ENCODE assay signal across 7 cellular contexts in the genomic region with DNA sequence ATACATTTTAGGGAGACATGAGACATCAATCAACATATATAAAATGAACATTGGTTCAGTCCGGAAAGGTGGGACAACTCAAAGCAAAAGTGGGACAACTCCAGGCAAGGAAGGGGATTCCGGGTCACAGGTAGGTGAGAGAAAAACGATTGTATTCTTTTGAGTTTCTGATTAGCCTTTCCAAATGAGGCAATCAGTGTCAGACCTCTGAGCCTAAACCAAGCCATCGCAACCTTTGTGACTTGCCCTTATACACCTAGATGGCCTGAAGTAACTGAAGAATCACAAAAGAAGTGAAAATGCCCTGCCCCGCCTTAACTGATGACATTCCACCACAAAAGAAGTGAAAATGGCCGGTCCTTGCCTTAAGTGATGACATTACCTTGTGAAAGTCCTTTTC.
A peak's percentile ranks its signal among the peaks of the same experiment; 100 is the strongest.
DNase-seq lines count a peak whose midpoint lies in the region; ATAC-seq and TF ChIP-seq lines count a peak whose summit lies in the region.
"Not testable (repeated sequence)": the region's sequence is repeated elsewhere in the genome, so short reads cannot be mapped to it uniquely, and the experiment has no call there.

No MANE protein-coding gene starts in this region.

- H3K36me3 Mint-ChIP-seq in WTC11; activated naive CD8-positive, alpha-beta T cell treated with anti-CD3 and anti-CD28 coated beads, Interleukin-2, amount 10 ng/mL, durations not matched to agents 7 days and 5 days: not testable (repeated sequence)

- TF ChIP-seq CTCF in WTC11 (IDR thresholded peaks at IDR 0.05), result not testable (repeated sequence)

- H3K23ac ChIP-seq in mesendoderm (ENCODE audit: low read length), result not testable (repeated sequence)

- H3K27ac ChIP-seq in HUES48 (ENCODE audit: low read depth, low read length), result peak overlapping the region; percentile 58
- H3K27ac ChIP-seq in epithelial cell of prostate, result peak overlapping the region; percentile 72
- H3K27ac ChIP-seq in mesendoderm (ENCODE audit: low read depth, low read length), result peak overlapping the region; percentile 89

- H2BK5ac ChIP-seq in mesendoderm (ENCODE audit: low read length), result peak overlapping the region; percentile 47

- not testable (repeated sequence) for DNase-seq in WTC11 (ENCODE audit: low spot score); activated naive CD8-positive, alpha-beta T cell treated with anti-CD3 and anti-CD28 coated beads, Interleukin-2, amount 10 ng/mL, durations not matched to agents 7 days and 5 days; epithelial cell of prostate (ENCODE audit: low read depth, low spot score)
- peak; percentile 76 for DNase-seq in mesendoderm

- not testable (repeated sequence) for H3K27me3 ChIP-seq in HUES48 (ENCODE audit: control insufficient read depth, insufficient read depth, low read length); iPS-15b (ENCODE audit: control insufficient read depth, insufficient read depth, low read length); mesendoderm (ENCODE audit: insufficient read depth, low read length, poor library complexity)

- H3K9ac ChIP-seq in ES-I3 (ENCODE audit: low read depth, low read length) (peak overlapping the region; percentile 36; the same call in 1 of the 2 replicates), HUES48 (ENCODE audit: low read depth, low read length) (0 out of 2 replicates have a peak overlapping the region, but pooled peaks have one; percentile 4), iPS-15b (ENCODE audit: low read depth, low read length) (peak overlapping the region; percentile 9)
- H3K9ac ChIP-seq in mesendoderm (ENCODE audit: low read length), result not testable (repeated sequence)

- peak overlapping the region; percentile 83 for H3K18ac ChIP-seq in mesendoderm (ENCODE audit: low read length)

- H4K5ac ChIP-seq in mesendoderm (ENCODE audit: low read length), result not testable (repeated sequence)

- WGBS in mesendoderm (ENCODE audit: extremely low coverage, insufficient coverage, low lambda C conversion rate), result no CpG with 5 or more reads among the region's 6 CpGs

- H3K4me3 Mint-ChIP-seq in WTC11, result peak overlapping the region; percentile 29
- not testable (repeated sequence) for H3K4me3 Mint-ChIP-seq in activated naive CD8-positive, alpha-beta T cell treated with anti-CD3 and anti-CD28 coated beads, Interleukin-2, amount 10 ng/mL, durations not matched to agents 7 days and 5 days

- not testable (repeated sequence) for H2BK15ac ChIP-seq in mesendoderm (replicated peaks; ENCODE audit: low read depth)

- H3K79me2 ChIP-seq in mesendoderm (ENCODE audit: control insufficient read depth, insufficient read depth, low read length), result not testable (repeated sequence)

- H3K4me3 ChIP-seq in HUES48 (ENCODE audit: low read depth, low read length); mesendoderm (ENCODE audit: low read length): not testable (repeated sequence)
- H3K4me3 ChIP-seq in iPS-15b (ENCODE audit: low read depth, low read length), result peak overlapping the region; percentile 8

- POLR2A ChIA-PET in WTC11 (lab: Charles Lee), result interaction anchor here (1.1 kb wide), 2 partner anchors 9 to 66 kb away, joined by 3 read pairs; no protein-coding TSS in a partner anchor
- POLR2A ChIA-PET in activated naive CD8-positive, alpha-beta T cell treated with anti-CD3 and anti-CD28 coated beads, Interleukin-2, amount 10 ng/mL, durations not matched to agents 7 days and 5 days (lab: Charles Lee), result not testable (repeated sequence)

- H3K4me1 Mint-ChIP-seq in WTC11, result peaks cover 81% of the 10 kb centered on the region
- peaks cover 10% of the 10 kb centered on the region for H3K4me1 Mint-ChIP-seq in activated naive CD8-positive, alpha-beta T cell treated with anti-CD3 and anti-CD28 coated beads, Interleukin-2, amount 10 ng/mL, durations not matched to agents 7 days and 5 days

- H3K9me3 Mint-ChIP-seq in WTC11; activated naive CD8-positive, alpha-beta T cell treated with anti-CD3 and anti-CD28 coated beads, Interleukin-2, amount 10 ng/mL, durations not matched to agents 7 days and 5 days: not testable (repeated sequence)

- H4K8ac ChIP-seq in mesendoderm (ENCODE audit: low read depth, low read length), result not testable (repeated sequence)

- H3K4me1 ChIP-seq in ES-I3 (ENCODE audit: insufficient read depth, low read length), result peaks cover 35% of the 10 kb centered on the region
- peaks cover 57% of the 10 kb centered on the region for H3K4me1 ChIP-seq in HUES48 (ENCODE audit: control insufficient read depth, insufficient read depth, low read length)
- H3K4me1 ChIP-seq in iPS-15b (ENCODE audit: control insufficient read depth, insufficient read depth, low read length), result peaks cover 23% of the 10 kb centered on the region
- not testable (repeated sequence) for H3K4me1 ChIP-seq in mesendoderm (ENCODE audit: control insufficient read depth, low read depth, low read length)

- peak overlapping the region; percentile 96 for H2BK120ac ChIP-seq in mesendoderm (ENCODE audit: low read depth, low read length)

- H3K36me3 ChIP-seq in ES-I3 (ENCODE audit: insufficient read depth, low read length); HUES48 (ENCODE audit: control insufficient read depth, insufficient read depth, low read length); iPS-15b (ENCODE audit: control insufficient read depth, insufficient read depth, low read length); mesendoderm (ENCODE audit: control insufficient read depth, insufficient read depth, low read length): not testable (repeated sequence)

- ATAC-seq in WTC11, result peak; percentile 31
- not testable (repeated sequence) for ATAC-seq in activated naive CD8-positive, alpha-beta T cell treated with anti-CD3 and anti-CD28 coated beads, Interleukin-2, amount 10 ng/mL, durations not matched to agents 7 days and 5 days (ENCODE audit: low read depth)

- not testable (repeated sequence) for H3K79me1 ChIP-seq in mesendoderm (ENCODE audit: low read length)

- CTCF ChIA-PET in WTC11 (lab: Charles Lee), result interaction anchor here (1.4 kb wide), 1 partner anchor 9 kb away, joined by 4 read pairs; no protein-coding TSS in a partner anchor

- not testable (repeated sequence) for H3K27me3 Mint-ChIP-seq in WTC11 (ENCODE audit: low read depth); activated naive CD8-positive, alpha-beta T cell treated with anti-CD3 and anti-CD28 coated beads, Interleukin-2, amount 10 ng/mL, durations not matched to agents 7 days and 5 days

- not testable (repeated sequence) for H3K9me3 ChIP-seq in ES-I3 (ENCODE audit: control insufficient read depth, insufficient read depth, low read length); HUES48 (ENCODE audit: control insufficient read depth, insufficient read depth, low read length); iPS-15b (ENCODE audit: control insufficient read depth, insufficient read depth, low read length)

- peak overlapping the region; percentile 29 for H3K56ac ChIP-seq in mesendoderm (ENCODE audit: low read length)

- H2AK5ac ChIP-seq in mesendoderm (ENCODE audit: low read length), result not testable (repeated sequence)

- H3K4ac ChIP-seq in mesendoderm (ENCODE audit: low read depth, low read length), result peak overlapping the region; percentile 43

- H3K4me2 ChIP-seq in mesendoderm (ENCODE audit: low read length), result not testable (repeated sequence)

- peak overlapping the region; percentile 100 for H3K27ac Mint-ChIP-seq in WTC11
- peak overlapping the region; percentile 7 for H3K27ac Mint-ChIP-seq in activated naive CD8-positive, alpha-beta T cell treated with anti-CD3 and anti-CD28 coated beads, Interleukin-2, amount 10 ng/mL, durations not matched to agents 7 days and 5 days
